10 cellular contexts compared by ENCODE assay signal in the genomic region with DNA sequence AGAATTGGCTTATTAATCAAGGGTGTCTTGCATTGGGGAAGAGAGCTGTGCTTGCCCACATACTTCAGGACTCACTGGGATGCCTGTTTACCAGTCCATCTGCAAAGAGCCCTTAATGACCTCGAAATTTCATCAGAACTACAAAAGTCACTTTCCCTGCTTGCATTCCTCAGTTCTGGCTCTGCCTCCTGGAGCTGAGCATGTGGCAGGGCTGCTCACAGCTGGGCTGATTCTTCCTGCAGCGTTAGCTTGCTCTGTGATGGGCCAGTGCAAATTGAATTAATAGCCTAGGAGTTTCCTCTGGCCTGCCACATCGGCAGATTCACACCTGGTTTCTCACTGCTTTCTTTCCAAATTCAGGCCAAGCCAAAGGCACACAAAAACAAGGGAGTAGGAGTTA.
DNase-seq lines count a peak whose midpoint lies in the region; ATAC-seq lines count a peak whose summit lies in the region.
"Had no signal": no experiment of that assay in that cellular context is flagged by ENCODE, and none has a peak within 500 bp of the region (broad histone marks: within the 10 kb centered on the region; RNA-seq: fewer than 3 reads in every experiment).

No MANE protein-coding gene starts in this region.

- H3K27me3 ChIP-seq in GM23248 (replicated peaks; ENCODE audit: insufficient read depth) = no peaks in the 10 kb centered on the region

- peaks cover 94% of the 10 kb centered on the region for H3F3A ChIP-seq in GM23248 (ENCODE audit: insufficient read depth)

- peak overlapping the region; percentile 58 for H3K9ac ChIP-seq in GM23248

- no peak overlapping the region for H2AFZ ChIP-seq in GM23248

- WGBS in GM23248 (ENCODE audit: low coverage in 1 of 2, low lambda C conversion rate in 2 of 2, missing lambda C conversion rate in 2 of 2), 2 experiments = 7 to 10% methylated on average over 3 of the region's 3 CpGs

- H4K20me1 ChIP-seq in GM23248 (ENCODE audit: insufficient read depth) = no peaks in the 10 kb centered on the region

- H3K4me1 ChIP-seq in GM23248 (ENCODE audit: insufficient read depth) = peaks cover 61% of the 10 kb centered on the region

- in situ Hi-C loops in GM23248 (cut with MboI) = no loop called here

- H3K9me2 ChIP-seq in GM23248 (ENCODE audit: insufficient read depth) = no peaks in the 10 kb centered on the region

- H3K79me2 ChIP-seq in GM23248 (ENCODE audit: insufficient read depth) = peaks cover 65% of the 10 kb centered on the region

- peak overlapping the region; percentile 14 for H3K4me2 ChIP-seq in GM23248 (ENCODE audit: unreplicated experiment)

- H3K9me3 ChIP-seq in GM23248 (ENCODE audit: low read depth) = no peaks in the 10 kb centered on the region

- H3K4me3 ChIP-seq in GM23248 = no peak overlapping the region
- H3K4me3 ChIP-seq in skeletal muscle cell (ENCODE audit: low read depth, low read length) = no peak overlapping the region

- ATAC-seq in GM21526 (IDR thresholded peaks at IDR 0.05; ENCODE audit: low FRiP score, unreplicated experiment) = no peak
- ATAC-seq: natural killer cell treated with Interleukin-12 subunit alpha and Interleukin-12 subunit beta and Interleukin-15 and Interleukin-18, amount 100 ng/mL, for 72 hours had no signal

- H3K36me3 ChIP-seq in GM23248 (ENCODE audit: low read depth) = peaks cover 91% of the 10 kb centered on the region

- DNase-seq in GM23248 (peak; percentile 86), brain pericyte (ENCODE audit: low read depth, low spot score) (peak; percentile 69), iPS-NIHi11 (ENCODE audit: low spot score) (peak; percentile 45), skeletal muscle cell (ENCODE audit: low read depth) (peak; percentile 71), SHP77 treated with DMSO at 0.1 percent for 48 hours (lab: John Stamatoyannopoulos, UW) (no peak), T-helper 9 cell (no peak)
- no peak for DNase-seq in activated T-cell treated with anti-CD3 and anti-CD28 coated beads, Interleukin-2, amount 50 U/mL, for 48 hours
- DNase-seq: stimulated activated CD4-positive, alpha-beta T cell treated with anti-CD3 and anti-CD28 coated beads, Interleukin-2, amount 100 ng/mL, for 48 hours had no signal

- peak overlapping the region; percentile 83 for H3K27ac ChIP-seq in GM23248

Comparison
In these comparisons a context has a peak if more than half of its experiments do, and no peak if none do; other contexts are left out.
1. DNase-seq: peak in GM23248 (single experiment), brain pericyte (single experiment), iPS-NIHi11 (single experiment) and skeletal muscle cell (single experiment); none in activated T-cell treated with anti-CD3 and anti-CD28 coated beads, Interleukin-2, amount 50 U/mL, for 48 hours (0 of 2), SHP77 treated with DMSO at 0.1 percent for 48 hours (single experiment) and T-helper 9 cell (single experiment).